Comparison of ENCODE assay signal across 10 cellular contexts in genomic region chr19:19402656-19403372, GRCh38. TPM values are rescaled to one million over a fixed set of nuclear protein-coding genes. Genes with fewer than 3 reads are reported as not detected.
DNase-seq lines count a peak whose midpoint lies in the region; ATAC-seq and TF ChIP-seq lines count a peak whose summit lies in the region.
"Had no signal": no experiment of that assay in that cellular context is flagged by ENCODE, and none has a peak within 500 bp of the region (broad histone marks: within the 10 kb centered on the region; RNA-seq: fewer than 3 reads in every experiment).

No MANE protein-coding gene starts in this region.

- H3K9ac ChIP-seq in endocrine pancreas (ENCODE audit: control insufficient read depth, insufficient read depth, low read length): peak overlapping the region; percentile 25

- TF ChIP-seq POLR2A in transverse colon (IDR thresholded peaks at IDR 0.05): no peak

- H3K27me3 Mint-ChIP-seq in Calu3 (ENCODE audit: unreplicated experiment): no peaks in the 10 kb centered on the region
- no peaks in the 10 kb centered on the region for H3K27me3 Mint-ChIP-seq in progenitor cell of endocrine pancreas

- CTCF ChIA-PET in Calu3 (lab: Charles Lee): interaction anchor here (1.0 kb wide), 1 partner anchor 87 kb away, joined by 3 read pairs; no protein-coding TSS in a partner anchor

- in situ Hi-C loops in transverse colon (cut with MboI; ENCODE audit: low pct_ligation_motif_present in 1 of 4, low pct_unique_long_range_greater_than_20kb in 1 of 4, low sequenced_read_pairs in 3 of 4): no loop called here

- H3K4me1 Mint-ChIP-seq in Calu3 (ENCODE audit: low read depth, unreplicated experiment) (peaks cover 14% of the 10 kb centered on the region), progenitor cell of endocrine pancreas (ENCODE audit: low read depth) (peaks cover 28% of the 10 kb centered on the region)

- H3K36me3 Mint-ChIP-seq in Calu3 (ENCODE audit: insufficient read depth, unreplicated experiment) (peaks cover 30% of the 10 kb centered on the region), progenitor cell of endocrine pancreas (ENCODE audit: insufficient read depth) (no peaks in the 10 kb centered on the region)

- intact Hi-C loops in Calu3 (cut with micrococcal nuclease; ENCODE audit: unreplicated experiment) (no loop called here), transverse colon (cut with DNase I; ENCODE audit: low total_unique reads) (no loop called here), left ventricle myocardium superior (cut with micrococcal nuclease) (no loop called here)

- H3K4me1 ChIP-seq in endocrine pancreas (ENCODE audit: control insufficient read depth, insufficient read depth, low read length) (peaks cover 10% of the 10 kb centered on the region), transverse colon (peaks cover 9 to 28% (median 22%) of the 10 kb centered on the region in 4 donors)

- H3K36me3 ChIP-seq in endocrine pancreas (ENCODE audit: control insufficient read depth, insufficient read depth, low read length) (no peaks in the 10 kb centered on the region), transverse colon (no peaks in the 10 kb centered on the region)

- TF ChIP-seq CTCF in Calu3 (IDR thresholded peaks at IDR 0.05; ENCODE audit: unreplicated experiment): no peak
- no peak for TF ChIP-seq CTCF in progenitor cell of endocrine pancreas (IDR thresholded peaks at IDR 0.05; ENCODE audit: unreplicated experiment)
- no peak for TF ChIP-seq CTCF in transverse colon (IDR thresholded peaks at IDR 0.05)

- H3K4me3 Mint-ChIP-seq in Calu3 (ENCODE audit: low read depth, unreplicated experiment) (peak overlapping the region; percentile 85), progenitor cell of endocrine pancreas (ENCODE audit: low read depth) (no peak overlapping the region)
- H3K4me3 Mint-ChIP-seq: T-helper 1 cell treated with Interleukin-12 subunit alpha and Interleukin-12 subunit beta and Interleukin-4 antibody, amounts not matched to agents 30 μg/mL and 1 μg/mL, for 36 hours had no signal

- no peak overlapping the region for H3K27ac ChIP-seq in transverse colon

- H3K9me3 Mint-ChIP-seq in Calu3 (ENCODE audit: low read depth, unreplicated experiment) (no peaks in the 10 kb centered on the region), progenitor cell of endocrine pancreas (ENCODE audit: low read depth) (no peaks in the 10 kb centered on the region)
- H3K9me3 Mint-ChIP-seq: T-helper 1 cell treated with Interleukin-12 subunit alpha and Interleukin-12 subunit beta and Interleukin-4 antibody, amounts not matched to agents 30 μg/mL and 1 μg/mL, for 36 hours had no signal

- no peak overlapping the region for H3K4me3 ChIP-seq in endocrine pancreas (ENCODE audit: control insufficient read depth, insufficient read depth, low read length)
- no peak overlapping the region for H3K4me3 ChIP-seq in transverse colon

- BruUV-seq in Calu3 (replicated peaks; lab: Mats Ljungman, UMichigan): no TSS peak

- H3K9me3 ChIP-seq in endocrine pancreas (ENCODE audit: control insufficient read depth, low read length) (no peaks in the 10 kb centered on the region), transverse colon (no peaks in the 10 kb centered on the region)

- 86 to 91% methylated on average over 10 to 11 of the region's 11 CpGs for WGBS in transverse colon (ENCODE audit: low coverage in 1 of 2), 2 donors

- DNase-seq in Calu3 (no peak), NOMO-1 treated with DMSO at 0.1 percent for 48 hours (lab: John Stamatoyannopoulos, UW; ENCODE audit: unreplicated experiment) (peak; percentile 67), progenitor cell of endocrine pancreas (ENCODE audit: low spot score, unreplicated experiment) (no peak), transverse colon (no peak), left ventricle myocardium superior (no peak)
- DNase-seq: NCI-H2029 had no signal

- H3K27ac Mint-ChIP-seq in Calu3 (ENCODE audit: unreplicated experiment) (peak overlapping the region; percentile 51), progenitor cell of endocrine pancreas (peak overlapping the region; percentile 93)
- H3K27ac Mint-ChIP-seq: T-helper 1 cell treated with Interleukin-12 subunit alpha and Interleukin-12 subunit beta and Interleukin-4 antibody, amounts not matched to agents 30 μg/mL and 1 μg/mL, for 36 hours had no signal

- ATAC-seq in GM18868 (IDR thresholded peaks at IDR 0.05; ENCODE audit: unreplicated experiment) (no peak), left ventricle myocardium superior (no peak), GM19035 (IDR thresholded peaks at IDR 0.05; ENCODE audit: unreplicated experiment) (no peak)

- no peaks in the 10 kb centered on the region for H3K27me3 ChIP-seq in endocrine pancreas (ENCODE audit: control insufficient read depth, insufficient read depth, low read length)
- H3K27me3 ChIP-seq in transverse colon: no peaks in the 10 kb centered on the region

- no peak for TF ChIP-seq EP300 in transverse colon (IDR thresholded peaks at IDR 0.05; ENCODE audit: low read depth)

RNA-seq across cellular contexts. Expression of gene GATAD2A, which starts 2.7 kb away (rescaled TPM):
- 79.8 and 83.7 TPM in 2 replicates for total RNA-seq in Calu3 (2022)
- total RNA-seq in progenitor cell of endocrine pancreas: 91.0 and 98.7 TPM in 2 replicates
- total RNA-seq in transverse colon: 100 to 1,000 TPM in 1 of 4 donors, 10 to 100 TPM in 3; 45.6 to 102 (median 65.7) TPM
- 29.7 TPM for total RNA-seq in left ventricle myocardium superior
